ENCODE assay signal across 12 cellular contexts in genomic region chr1:230824571-230825060, GRCh38. TPM values are rescaled to one million over a fixed set of nuclear protein-coding genes. Genes with fewer than 3 reads are reported as not detected.
DNase-seq lines count a peak whose midpoint lies in the region; ATAC-seq and TF ChIP-seq lines count a peak whose summit lies in the region.
"Had no signal": no experiment of that assay in that cellular context is flagged by ENCODE, and none has a peak within 500 bp of the region (broad histone marks: within the 10 kb centered on the region; RNA-seq: fewer than 3 reads in every experiment).

No MANE protein-coding gene starts in this region.

- DNase-seq in HT-29 (ENCODE audit: low spot score): peak; percentile 22
- DNase-seq in endodermal cell: peak; percentile 32
- peak; percentile 60 for DNase-seq in osteocyte (ENCODE audit: extremely low spot score, unreplicated experiment)
- DNase-seq in stimulated activated naive CD4-positive, alpha-beta T cell treated with Interleukin-2 at 50 U/mL for 16 hours (lab: John Stamatoyannopoulos, UW): no peak
- no peak for DNase-seq in NCI-H69 (lab: John Stamatoyannopoulos, UW)
- DNase-seq in H9: no peak
- DNase-seq: activated T-cell treated with anti-CD3 and anti-CD28 coated beads, Interleukin-2, amount 50 U/mL, for 72 hours; naive thymus-derived CD8-positive, alpha-beta T cell; NCI-H1417 treated with DMSO at 0.1 percent for 48 hours had no signal

- no peak overlapping the region for H3T11ph ChIP-seq in H9 (ENCODE audit: low read length)

- no peak overlapping the region for H3K56ac ChIP-seq in H9 (ENCODE audit: insufficient read length, low read depth, low read length)

- no peaks in the 10 kb centered on the region for H3K79me1 ChIP-seq in H9 (ENCODE audit: insufficient read depth, low read depth, low read length, poor library complexity, severe bottlenecking)

- no peak overlapping the region for H2BK20ac ChIP-seq in H9 (ENCODE audit: low read depth, low read length, poor library complexity, severe bottlenecking)

- no peaks in the 10 kb centered on the region for H3K9me3 ChIP-seq in endodermal cell (ENCODE audit: control insufficient read depth, low read length)
- no peaks in the 10 kb centered on the region for H3K9me3 ChIP-seq in H9 (ENCODE audit: control insufficient read depth, low read depth, low read length)

- no peak overlapping the region for H3K4ac ChIP-seq in H9 (ENCODE audit: low read depth, low read length)

- H3K18ac ChIP-seq in H9 (ENCODE audit: insufficient read length, low read depth, low read length): no peak overlapping the region

- no peak overlapping the region for H3K14ac ChIP-seq in H9 (ENCODE audit: insufficient read depth, low read length)

- H3K27ac ChIP-seq in ACC112 (ENCODE audit: low read depth, low read length) (peak overlapping the region; percentile 94), endodermal cell (ENCODE audit: low read depth, low read length) (no peak overlapping the region), H9 (ENCODE audit: insufficient read length, low read depth, low read length) (no peak overlapping the region)

- no peak overlapping the region for H4K8ac ChIP-seq in H9 (replicated peaks; ENCODE audit: insufficient read length, low read depth, low read length)

- no peak overlapping the region for H3K9ac ChIP-seq in endodermal cell (ENCODE audit: extremely low read depth, low read length, poor library complexity, severe bottlenecking)
- H3K9ac ChIP-seq in H9 (ENCODE audit: extremely low read depth, insufficient read length, low read length): no peak overlapping the region

- no peak overlapping the region for H3K23ac ChIP-seq in H9 (ENCODE audit: insufficient read length, low read depth, low read length)

- no peak overlapping the region for H2BK5ac ChIP-seq in H9 (ENCODE audit: insufficient read length, low read length)

- no peak overlapping the region for H3K4me2 ChIP-seq in H9 (ENCODE audit: insufficient read depth, insufficient read length, low read length)

- H4K5ac ChIP-seq in H9 (ENCODE audit: insufficient read length, low read depth, low read length): no peak overlapping the region

- H3K9me3 Mint-ChIP-seq in endodermal cell (no peaks in the 10 kb centered on the region), osteocyte (ENCODE audit: unreplicated experiment) (no peaks in the 10 kb centered on the region), H9 (no peaks in the 10 kb centered on the region; a peak in 1 of 5 replicates)
- H3K9me3 Mint-ChIP-seq: activated T-cell treated with anti-CD3 and anti-CD28 coated beads, Interleukin-2, amount 50 U/mL, for 72 hours; CD8-positive, alpha-beta T cell; naive thymus-derived CD8-positive, alpha-beta T cell had no signal

- no peak overlapping the region for H2AK5ac ChIP-seq in H9 (ENCODE audit: insufficient read length, low read length)

- no peaks in the 10 kb centered on the region for H3K23me2 ChIP-seq in H9 (ENCODE audit: insufficient read length, low read depth, low read length, poor library complexity, severe bottlenecking)

- H2BK12ac ChIP-seq in H9 (ENCODE audit: insufficient read length, low read depth, low read length): no peak overlapping the region

- peak overlapping the region; percentile 34; the same call in 1 of the 2 replicates for H3K4me3 ChIP-seq in ACC112 (ENCODE audit: low read depth, low read length)
- H3K4me3 ChIP-seq in endodermal cell (ENCODE audit: low read length): no peak overlapping the region

- H3K27me3 ChIP-seq in ACC112 (ENCODE audit: insufficient read depth, low read length) (0 out of 2 replicates have a peak, but pooled peaks cover 4% of the 10 kb centered on the region), endodermal cell (ENCODE audit: control insufficient read depth, insufficient read depth, low read length, poor library complexity, severe bottlenecking) (no peaks in the 10 kb centered on the region), H9 (ENCODE audit: insufficient read depth, low read length) (no peaks in the 10 kb centered on the region)

- H3K4me1 Mint-ChIP-seq in endodermal cell: no peaks in the 10 kb centered on the region
- peaks cover 69% of the 10 kb centered on the region for H3K4me1 Mint-ChIP-seq in osteocyte (ENCODE audit: unreplicated experiment)
- H3K4me1 Mint-ChIP-seq in H9: no peaks in the 10 kb centered on the region

- H2AFZ ChIP-seq in ACC112 (ENCODE audit: low read length, unreplicated experiment) (no peak overlapping the region), H9 (ENCODE audit: low read length) (no peak overlapping the region)

- no peak for ATAC-seq in GM21576 (IDR thresholded peaks at IDR 0.05; ENCODE audit: unreplicated experiment)
- ATAC-seq: activated T-cell treated with anti-CD3 and anti-CD28 coated beads, Interleukin-2, amount 50 U/mL, for 72 hours; CD8-positive, alpha-beta T cell; naive thymus-derived CD8-positive, alpha-beta T cell had no signal

- no peak overlapping the region for H2BK15ac ChIP-seq in H9 (ENCODE audit: low read depth, low read length)

- H3K4me1 ChIP-seq in ACC112 (ENCODE audit: control insufficient read depth, insufficient read depth, low read length, unreplicated experiment) (peaks cover 27% of the 10 kb centered on the region), endodermal cell (ENCODE audit: control insufficient read depth, insufficient read depth, low read length) (no peaks in the 10 kb centered on the region), H9 (ENCODE audit: insufficient read depth, low read length) (no peaks in the 10 kb centered on the region)

- no peaks in the 10 kb centered on the region for H4K20me1 ChIP-seq in H9 (ENCODE audit: control insufficient read depth, insufficient read depth, insufficient read length)

- peaks cover 6% of the 10 kb centered on the region for H3K27me3 Mint-ChIP-seq in endodermal cell (ENCODE audit: insufficient read depth)
- no peaks in the 10 kb centered on the region for H3K27me3 Mint-ChIP-seq in osteocyte (ENCODE audit: unreplicated experiment)
- H3K27me3 Mint-ChIP-seq in H9 (ENCODE audit: low read depth): peaks cover 68% of the 10 kb centered on the region

- H4K91ac ChIP-seq in H9 (ENCODE audit: insufficient read length, low read depth, low read length): no peak overlapping the region

- TF ChIP-seq CTCF in endodermal cell (conservative IDR thresholded peaks at IDR 0.05): no peak
- TF ChIP-seq CTCF in osteocyte (IDR thresholded peaks at IDR 0.05): no peak
- no peak for TF ChIP-seq CTCF in H9 (conservative IDR thresholded peaks at IDR 0.05)

- H3K36me3 Mint-ChIP-seq in endodermal cell (ENCODE audit: low read depth) (no peaks in the 10 kb centered on the region), osteocyte (ENCODE audit: unreplicated experiment) (no peaks in the 10 kb centered on the region), H9 (ENCODE audit: insufficient read depth in 1 of 3, low read depth in 3 of 3) (no peaks in the 10 kb centered on the region)
- H3K36me3 Mint-ChIP-seq: CD8-positive, alpha-beta T cell; naive thymus-derived CD8-positive, alpha-beta T cell had no signal

- H3K36me3 ChIP-seq in ACC112 (ENCODE audit: insufficient read depth, low read length) (no peaks in the 10 kb centered on the region), endodermal cell (ENCODE audit: control insufficient read depth, insufficient read depth, low read length) (no peaks in the 10 kb centered on the region)

- H3K4me3 Mint-ChIP-seq in endodermal cell (no peak overlapping the region), osteocyte (ENCODE audit: unreplicated experiment) (no peak overlapping the region), H9 (no peak overlapping the region)
- H3K4me3 Mint-ChIP-seq: activated T-cell treated with anti-CD3 and anti-CD28 coated beads, Interleukin-2, amount 50 U/mL, for 72 hours; CD8-positive, alpha-beta T cell; naive thymus-derived CD8-positive, alpha-beta T cell had no signal

- H2BK120ac ChIP-seq in H9 (ENCODE audit: low read depth, low read length, poor library complexity, severe bottlenecking): no peak overlapping the region

- H3K27ac Mint-ChIP-seq in endodermal cell (no peak overlapping the region), osteocyte (ENCODE audit: unreplicated experiment) (peak overlapping the region; percentile 85), H9 (no peak overlapping the region)
- H3K27ac Mint-ChIP-seq: activated T-cell treated with anti-CD3 and anti-CD28 coated beads, Interleukin-2, amount 50 U/mL, for 72 hours; CD8-positive, alpha-beta T cell had no signal

- WGBS in endodermal cell (ENCODE audit: insufficient coverage in 1 of 2, insufficient read length in 1 of 2), 2 experiments: 93 to 100% methylated on average over 4 to 6 of the region's 6 CpGs
- WGBS in H9 (ENCODE audit: extremely low coverage, insufficient read length, low lambda C conversion rate): no CpG with 5 or more reads among the region's 6 CpGs

- H3K79me2 ChIP-seq in ACC112 (ENCODE audit: control insufficient read depth, insufficient read depth, low read length, unreplicated experiment): no peaks in the 10 kb centered on the region
- H3K79me2 ChIP-seq in H9 (ENCODE audit: insufficient read depth, low read length): no peaks in the 10 kb centered on the region

RNA-seq across cellular contexts. Expression of gene C1orf198, which starts 43.7 kb away (rescaled TPM):
- 29.7 and 35.0 TPM in 2 replicates for total RNA-seq in HT-29 (2014; rRNA removed; shearing (Covaris generic))
- total RNA-seq in endodermal cell (10 to 100 TPM; 37.5 to 44.8 TPM), osteocyte (274 and 281 TPM in 2 replicates), H9 (2021) (28.2 and 28.9 TPM in 2 replicates)
- 61.8 TPM for polyA plus RNA-seq in endodermal cell (2013, experiment 1 of 2)
- polyA plus RNA-seq in endodermal cell (2013, experiment 2 of 2): 58.9 TPM

Comparison
In these comparisons a context has a peak if more than half of its experiments do, and no peak if none do; other contexts are left out.
1. DNase-seq: peak in HT-29 (single experiment), endodermal cell (single experiment) and osteocyte (single experiment); none in stimulated activated naive CD4-positive, alpha-beta T cell treated with Interleukin-2 at 50 U/mL for 16 hours (single experiment), NCI-H69 (single experiment) and H9 (single experiment).